In genomic region chr1:25199876-25200620, GRCh38 we compare ENCODE assay signal across 33 cellular contexts. TPM values are rescaled to one million over a fixed set of nuclear protein-coding genes. Genes with fewer than 3 reads are reported as not detected.
DNase-seq lines count a peak whose midpoint lies in the region; ATAC-seq, FAIRE-seq and TF ChIP-seq lines count a peak whose summit lies in the region.
"Had no signal": no experiment of that assay in that cellular context is flagged by ENCODE, and none has a peak within 500 bp of the region (broad histone marks: within the 10 kb centered on the region; RNA-seq: fewer than 3 reads in every experiment).

No MANE protein-coding gene starts in this region.

- 80% methylated on average over 18 of the region's 18 CpGs for WGBS in mammary epithelial cell (ENCODE audit: low coverage, missing lambda C conversion rate)
- WGBS in lower leg skin, 2 donors = 76 to 84% methylated on average over 13 to 18 of the region's 18 CpGs

- H3K4me3 ChIP-seq in breast epithelium = no peak overlapping the region
- no peak overlapping the region for H3K4me3 ChIP-seq in mammary epithelial cell (replicated peaks in 1 of 3; ENCODE audit: insufficient read depth in 1 of 3, low read depth in 2 of 3, low read length in 3 of 3)
- no peak overlapping the region for H3K4me3 ChIP-seq in NT2/D1 (ENCODE audit: insufficient read length, low read depth)
- no peak overlapping the region for H3K4me3 ChIP-seq in upper lobe of right lung
- H3K4me3 ChIP-seq in lower leg skin (ENCODE audit: low read depth, poor library complexity, severe bottlenecking) = no peak overlapping the region
- H3K4me3 ChIP-seq: esophagus squamous epithelium, Peyer's patch, spleen, suprapubic skin had no signal

- H3K36me3 ChIP-seq in breast epithelium (no peaks in the 10 kb centered on the region), mammary epithelial cell (ENCODE audit: insufficient read depth, low read length) (no peaks in the 10 kb centered on the region), NT2/D1 (ENCODE audit: insufficient read depth, insufficient read length, low read length) (no peaks in the 10 kb centered on the region), upper lobe of right lung (no peaks in the 10 kb centered on the region)
- H3K36me3 ChIP-seq: esophagus squamous epithelium, Peyer's patch, spleen, suprapubic skin had no signal

- TF ChIP-seq POLR2A in breast epithelium (IDR thresholded peaks at IDR 0.05) (no peak), GM12892 (IDR thresholded peaks at IDR 0.05; ENCODE audit: low read depth, low read length) (no peak), lower leg skin (IDR thresholded peaks at IDR 0.05) (no peak)

- H3K36me3 Mint-ChIP-seq in mesothelial cell of epicardium = no peaks in the 10 kb centered on the region
- H3K36me3 Mint-ChIP-seq: activated naive CD8-positive, alpha-beta T cell; CD4-positive, CD25-positive, alpha-beta regulatory T cell; naive thymus-derived CD4-positive, alpha-beta T cell had no signal

- peak overlapping the region; percentile 67 for H3K27ac Mint-ChIP-seq in mesothelial cell of epicardium
- H3K27ac Mint-ChIP-seq: activated naive CD8-positive, alpha-beta T cell; CD4-positive, CD25-positive, alpha-beta regulatory T cell had no signal

- BruUV-seq in mammary epithelial cell (replicated peaks; lab: Mats Ljungman, UMichigan) = no TSS peak

- DNase-seq in breast epithelium (ENCODE audit: low spot score in 2 of 2) (no peak), mammary epithelial cell (no peak), NT2/D1 (ENCODE audit: low read depth, low spot score) (no peak), mesothelial cell of epicardium (ENCODE audit: low spot score in 2 of 2, unreplicated experiment in 2 of 2) (no peak), upper lobe of right lung (no peak), GM12892 (ENCODE audit: insufficient read length) (no peak), lower leg skin (ENCODE audit: low spot score in 2 of 2) (no peak)
- DNase-seq in activated T-cell treated with anti-CD3 and anti-CD28 coated beads, Interleukin-2, amount 50 U/mL, for 1 hour = no peak
- DNase-seq: 8988T; activated CD4-positive, alpha-beta T cell treated with anti-CD3 and anti-CD28 coated beads, Interleukin-2, amount 50 U/mL, for 4 hours; activated CD4-positive, CD25-positive, alpha-beta regulatory T cell; anterior cingulate cortex; caudate nucleus; CD4-positive, CD25-positive, alpha-beta regulatory T cell; dermis blood vessel endothelial cell; EL; esophagus squamous epithelium; Kasumi-1; left colon; mesendoderm; MV-4-11; naive thymus-derived CD4-positive, alpha-beta T cell; NCI-H1436 treated with DMSO at 0.1 percent for 48 hours; NCI-H526; Peyer's patch; spleen; stimulated activated CD4-positive, alpha-beta T cell treated with anti-CD3 and anti-CD28 coated beads, Interleukin-4, amount 100 ng/mL, for 1 hour; T-helper 1 cell had no signal

- H3K9me3 Mint-ChIP-seq in mesothelial cell of epicardium = no peaks in the 10 kb centered on the region
- H3K9me3 Mint-ChIP-seq: naive thymus-derived CD4-positive, alpha-beta T cell had no signal

- H2AFZ ChIP-seq in mammary epithelial cell (ENCODE audit: low read depth, low read length) = no peak overlapping the region

- H3K9ac ChIP-seq in mammary epithelial cell (ENCODE audit: insufficient read depth, low read length) = no peak overlapping the region
- H3K9ac ChIP-seq in NT2/D1 (ENCODE audit: insufficient read length, low read depth) = peak overlapping the region; percentile 47

- no peak overlapping the region for H3K4me3 Mint-ChIP-seq in mesothelial cell of epicardium
- H3K4me3 Mint-ChIP-seq: activated naive CD8-positive, alpha-beta T cell; CD4-positive, CD25-positive, alpha-beta regulatory T cell; naive thymus-derived CD4-positive, alpha-beta T cell had no signal

- FAIRE-seq in GM12892 (lab: Jason Lieb, UNC) = no peak
- FAIRE-seq: endometrium, frontal cortex, GM12891 had no signal

- H3K4me1 Mint-ChIP-seq in mesothelial cell of epicardium = peaks cover 26% of the 10 kb centered on the region

- in situ Hi-C loops in mammary epithelial cell (cut with MboI; ENCODE audit: low sequenced_read_pairs in 2 of 2) = loop anchor here (5.0 to 25.0 kb wide), 2 partner anchors 83 to 263 kb away; partner anchors contain the start of gene RUNX3 (in 1 of the 2)

- dilution Hi-C loops in mammary epithelial cell (cut with HindIII; ENCODE audit: low sequenced_read_pairs) = loop anchor here (10.0 to 25.0 kb wide), 2 partner anchors 85 to 263 kb away; partner anchors contain the start of gene RUNX3

- H3K4me1 ChIP-seq in breast epithelium (peaks cover 5 to 7% of the 10 kb centered on the region in 2 donors), mammary epithelial cell (ENCODE audit: insufficient read depth, low read length) (peaks cover 28% of the 10 kb centered on the region), NT2/D1 (ENCODE audit: insufficient read depth, insufficient read length) (peaks cover 27% of the 10 kb centered on the region), upper lobe of right lung (no peaks in the 10 kb centered on the region)

- TF ChIP-seq CTCF in breast epithelium (IDR thresholded peaks at IDR 0.05) = no peak
- TF ChIP-seq CTCF in mammary epithelial cell (conservative IDR thresholded peaks at IDR 0.05 in 1 of 2, IDR thresholded peaks at IDR 0.05 in 1 of 2; ENCODE audit: extremely low read depth in 1 of 2, insufficient read depth in 1 of 2, low read depth in 1 of 2, low read length in 2 of 2) = no peak
- TF ChIP-seq CTCF in mesothelial cell of epicardium (IDR thresholded peaks at IDR 0.05; ENCODE audit: unreplicated experiment) = no peak
- TF ChIP-seq CTCF in upper lobe of right lung (IDR thresholded peaks at IDR 0.05) = no peak
- no peak for TF ChIP-seq CTCF in lower leg skin (IDR thresholded peaks at IDR 0.05)

- H3K79me2 ChIP-seq in mammary epithelial cell (ENCODE audit: insufficient read depth, low read length) = no peaks in the 10 kb centered on the region

- H3K27ac ChIP-seq in breast epithelium = peak overlapping the region; percentile 95 to 96
- no peak overlapping the region for H3K27ac ChIP-seq in mammary epithelial cell (ENCODE audit: insufficient read depth, low read depth, low read length)
- H3K27ac ChIP-seq in upper lobe of right lung = no peak overlapping the region
- H3K27ac ChIP-seq: spleen had no signal

- CTCF ChIA-PET in mammary epithelial cell (lab: Charles Lee; ENCODE audit: low non-redundant PET) = no interaction called here

- H3K27me3 ChIP-seq in breast epithelium (no peaks in the 10 kb centered on the region), mammary epithelial cell (ENCODE audit: insufficient read depth, low read length) (no peaks in the 10 kb centered on the region), NT2/D1 (ENCODE audit: insufficient read depth, insufficient read length) (no peaks in the 10 kb centered on the region), upper lobe of right lung (no peaks in the 10 kb centered on the region)
- H3K27me3 ChIP-seq: Peyer's patch, suprapubic skin had no signal

- H3K4me2 ChIP-seq in mammary epithelial cell (ENCODE audit: insufficient read depth, low read depth, low read length) = no peak overlapping the region

- H4K20me1 ChIP-seq in mammary epithelial cell (ENCODE audit: insufficient read depth, low read length) = no peaks in the 10 kb centered on the region

- H3K9me3 ChIP-seq in breast epithelium (no peaks in the 10 kb centered on the region), mammary epithelial cell (replicated peaks; ENCODE audit: insufficient read depth, low read length) (no peaks in the 10 kb centered on the region), NT2/D1 (ENCODE audit: insufficient read depth, low read length) (no peaks in the 10 kb centered on the region), upper lobe of right lung (no peaks in the 10 kb centered on the region)
- H3K9me3 ChIP-seq: esophagus squamous epithelium, Peyer's patch, spleen, suprapubic skin had no signal

- intact Hi-C loops in breast epithelium (cut with DNase I; ENCODE audit: low total_unique reads) (loop anchor here (10.0 kb wide), 1 partner anchor 345 kb away; no protein-coding TSS in a partner anchor), mammary epithelial cell (cut with micrococcal nuclease) (no loop called here), upper lobe of right lung (cut with DNase I) (loop anchor here (10.0 kb wide), 1 partner anchor 345 kb away; no protein-coding TSS in a partner anchor), lower leg skin (cut with DNase I; ENCODE audit: low total_unique reads) (loop anchor here (10.0 kb wide), 1 partner anchor 345 kb away; no protein-coding TSS in a partner anchor)

- H3K27me3 Mint-ChIP-seq in mesothelial cell of epicardium (ENCODE audit: low read depth) = no peaks in the 10 kb centered on the region
- H3K27me3 Mint-ChIP-seq: activated naive CD8-positive, alpha-beta T cell had no signal

- ATAC-seq in upper lobe of right lung = peak; percentile 8
- ATAC-seq: left colon; naive thymus-derived CD4-positive, alpha-beta T cell had no signal

RNA-seq across cellular contexts. Expression of gene SYF2, which starts 32.3 kb away (rescaled TPM):
- total RNA-seq in breast epithelium = 10 to 100 TPM; 61.3 to 85.0 (median 83.6) TPM
- total RNA-seq in mammary epithelial cell = 10 to 100 TPM; 20.7 to 30.7 TPM
- 11.9 TPM for polyA plus RNA-seq in mammary epithelial cell
- polyA minus RNA-seq in mammary epithelial cell = 2.1 TPM
- 32.3 to 37.7 TPM (median 36.9 TPM) in 3 replicates for total RNA-seq in mesothelial cell of epicardium
- total RNA-seq in upper lobe of right lung = 38.8 TPM
- 46.1 TPM for polyA plus RNA-seq in GM12892 (2012; ENCODE audit: missing spikeins)
- total RNA-seq in lower leg skin = 10 to 100 TPM; 53.4 to 65.7 (median 61.9) TPM

RNA-seq across cellular contexts. Expression of gene RSRP1, which starts 47.2 kb away (rescaled TPM):
- total RNA-seq in breast epithelium = 100 to 1,000 TPM; 155 to 215 (median 164) TPM
- 10 to 100 TPM; 55.3 to 71.8 TPM for total RNA-seq in mammary epithelial cell
- polyA plus RNA-seq in mammary epithelial cell = 18.8 TPM
- polyA minus RNA-seq in mammary epithelial cell = 23.3 TPM
- total RNA-seq in mesothelial cell of epicardium = 133 to 158 TPM (median 150 TPM) in 3 replicates
- 155 TPM for total RNA-seq in upper lobe of right lung
- polyA plus RNA-seq in GM12892 (2012; ENCODE audit: missing spikeins) = 136 TPM
- total RNA-seq in lower leg skin = 100 to 1,000 TPM in 2 of 4 donors, 10 to 100 TPM in 2; 70.9 to 148 (median 110) TPM

Comparison
In these comparisons a context has a peak if more than half of its experiments do, and no peak if none do; other contexts are left out.
1. H3K27ac ChIP-seq: peak in breast epithelium (2 of 2); none in mammary epithelial cell (single experiment) and upper lobe of right lung (single experiment).